28 cellular contexts compared by ENCODE assay signal in genomic region chr1:40808444-40808843, GRCh38. TPM values are rescaled to one million over a fixed set of nuclear protein-coding genes. Genes with fewer than 3 reads are reported as not detected.
DNase-seq lines count a peak whose midpoint lies in the region; ATAC-seq, FAIRE-seq and TF ChIP-seq lines count a peak whose summit lies in the region.
"Had no signal": no experiment of that assay in that cellular context is flagged by ENCODE, and none has a peak within 500 bp of the region (broad histone marks: within the 10 kb centered on the region; RNA-seq: fewer than 3 reads in every experiment).

No MANE protein-coding gene starts in this region.

- no peak overlapping the region for H2BK5ac ChIP-seq in neuronal stem cell (ENCODE audit: low read length)

- peak overlapping the region; percentile 80 for H3K27ac Mint-ChIP-seq in activated CD4-positive, alpha-beta T cell treated with anti-CD3 and anti-CD28 coated beads for 36 hours
- H3K27ac Mint-ChIP-seq in CD8-positive, alpha-beta memory T cell, result peak overlapping the region in 2 of 8 donors; percentile 5 to 17

- H3K36me3 ChIP-seq in ascending aorta (no peaks in the 10 kb centered on the region), neuronal stem cell (replicated peaks in 1 of 2; ENCODE audit: control insufficient read depth in 2 of 2, insufficient read depth in 2 of 2, low read length in 2 of 2) (no peaks in the 10 kb centered on the region)
- no peaks in the 10 kb centered on the region for H3K36me3 ChIP-seq in CD8-positive, alpha-beta memory T cell (ENCODE audit: insufficient read depth, low read length)
- H3K36me3 ChIP-seq: adrenal gland, neutrophil, prostate gland, transverse colon had no signal

- peaks cover 14 to 25% of the 10 kb centered on the region in 2 donors for H3K4me1 ChIP-seq in ascending aorta
- peaks cover 10 to 16% of the 10 kb centered on the region in 2 donors for H3K4me1 ChIP-seq in neuronal stem cell (ENCODE audit: control insufficient read depth in 2 of 2, insufficient read depth in 1 of 2, low read depth in 1 of 2, low read length in 2 of 2)
- peaks cover 8% of the 10 kb centered on the region for H3K4me1 ChIP-seq in CD8-positive, alpha-beta memory T cell (ENCODE audit: insufficient read depth, low read length)
- H3K4me1 ChIP-seq: adrenal gland, prostate gland had no signal

- no peaks in the 10 kb centered on the region for H3K27me3 ChIP-seq in ascending aorta
- peaks cover 0 to 57% (median 0%) of the 10 kb centered on the region in 3 experiments for H3K27me3 ChIP-seq in neuronal stem cell (ENCODE audit: control insufficient read depth in 3 of 3, insufficient read depth in 3 of 3, low read depth in 1 of 3, low read length in 3 of 3)
- no peaks in the 10 kb centered on the region for H3K27me3 ChIP-seq in CD8-positive, alpha-beta memory T cell (ENCODE audit: insufficient read depth, low read length, poor library complexity, severe bottlenecking)
- H3K27me3 ChIP-seq: adrenal gland, transverse colon had no signal

- no peak overlapping the region for H2BK120ac ChIP-seq in neuronal stem cell (ENCODE audit: low read depth, low read length)

- no peak for TF ChIP-seq POLR2A in H54 (IDR thresholded peaks at IDR 0.05; ENCODE audit: low read depth, low read length)

- peaks cover 19% of the 10 kb centered on the region for H3K4me1 Mint-ChIP-seq in activated CD4-positive, alpha-beta T cell treated with anti-CD3 and anti-CD28 coated beads for 36 hours
- peaks cover 10 to 14% (median 14%) of the 10 kb centered on the region in 3 donors for H3K4me1 Mint-ChIP-seq in CD8-positive, alpha-beta memory T cell

- CTCF ChIA-PET in activated CD4-positive, alpha-beta T cell treated with anti-CD3 and anti-CD28 coated beads for 36 hours (lab: Charles Lee), result interaction anchor here (0.7 kb wide), 1 partner anchor 229 kb away, joined by 4 read pairs; no protein-coding TSS in a partner anchor
- CTCF ChIA-PET in CD8-positive, alpha-beta memory T cell (lab: Charles Lee), result no interaction called here

- no peak overlapping the region for H3K4me3 Mint-ChIP-seq in activated CD4-positive, alpha-beta T cell treated with anti-CD3 and anti-CD28 coated beads for 36 hours
- no peak overlapping the region for H3K4me3 Mint-ChIP-seq in CD8-positive, alpha-beta memory T cell
- H3K4me3 Mint-ChIP-seq: activated CD4-positive, alpha-beta memory T cell treated with anti-CD3 and anti-CD28 coated beads, Interleukin-2, amount 10 ng/mL, durations not matched to agents 7 days and 5 days had no signal

- no peaks in the 10 kb centered on the region for H3K79me1 ChIP-seq in neuronal stem cell (ENCODE audit: low read depth, low read length)

- H3K4me2 ChIP-seq in neuronal stem cell (ENCODE audit: insufficient read depth, low read length, poor library complexity, severe bottlenecking), result no peak overlapping the region

- H3K27ac ChIP-seq in ascending aorta (peak overlapping the region; percentile 76 to 77), neuronal stem cell (replicated peaks; ENCODE audit: low read length) (no peak overlapping the region)
- H3K27ac ChIP-seq in CD8-positive, alpha-beta memory T cell (ENCODE audit: low read depth, low read length), result no peak overlapping the region
- H3K27ac ChIP-seq: adrenal gland, GM23248, HL-60, neutrophil, prostate gland had no signal

- no peak overlapping the region for H3K4me3 ChIP-seq in ascending aorta
- no peak overlapping the region for H3K4me3 ChIP-seq in neuronal stem cell (ENCODE audit: low read length in 2 of 2)
- H3K4me3 ChIP-seq in CD8-positive, alpha-beta memory T cell (ENCODE audit: low read length), result no peak overlapping the region
- H3K4me3 ChIP-seq: adrenal gland, GM23248, prostate gland, transverse colon had no signal

- intact Hi-C loops in activated CD4-positive, alpha-beta T cell treated with anti-CD3 and anti-CD28 coated beads for 36 hours (cut with DNase I, micrococcal nuclease), result no loop called here
- intact Hi-C loops in ascending aorta (cut with DNase I), result no loop called here

- no peak overlapping the region for H4K91ac ChIP-seq in neuronal stem cell (ENCODE audit: low read depth, low read length, poor library complexity)

- H3K9ac ChIP-seq in neuronal stem cell (ENCODE audit: low read depth, low read length, poor library complexity), result no peak overlapping the region
- H3K9ac ChIP-seq: GM23248 had no signal

- no peak overlapping the region for H2AFZ ChIP-seq in neuronal stem cell (ENCODE audit: low read length)
- H2AFZ ChIP-seq: GM23248 had no signal

- no peak for ATAC-seq in activated CD4-positive, alpha-beta T cell treated with anti-CD3 and anti-CD28 coated beads for 36 hours

- FAIRE-seq in H54 (lab: Jason Lieb, UNC), result no peak
- FAIRE-seq: A204.1, colon had no signal

- H2BK15ac ChIP-seq in neuronal stem cell (ENCODE audit: low read length), result no peak overlapping the region

- WGBS in neuronal stem cell (ENCODE audit: extremely low coverage in 2 of 2, insufficient read length in 2 of 2, insufficient replicate concordance in 1 of 2), 2 donors, result no CpG with 5 or more reads among the region's 3 CpGs

- no peak overlapping the region for H3K18ac ChIP-seq in neuronal stem cell (ENCODE audit: low read length)

- H3K27me3 Mint-ChIP-seq in activated CD4-positive, alpha-beta T cell treated with anti-CD3 and anti-CD28 coated beads for 36 hours, result no peaks in the 10 kb centered on the region
- peaks cover 0 to 5% of the 10 kb centered on the region in 2 donors for H3K27me3 Mint-ChIP-seq in CD8-positive, alpha-beta memory T cell
- H3K27me3 Mint-ChIP-seq: CD4-positive, alpha-beta memory T cell had no signal

- TF ChIP-seq CTCF in ascending aorta (IDR thresholded peaks at IDR 0.05), result no peak

- H3K4ac ChIP-seq in neuronal stem cell (ENCODE audit: low read length), result no peak overlapping the region

- DNase-seq in activated CD4-positive, alpha-beta T cell treated with anti-CD3 and anti-CD28 coated beads for 36 hours, result no peak
- no peak for DNase-seq in activated CD4-positive, alpha-beta T cell treated with anti-CD3 and anti-CD28 coated beads for 4 hours
- peak; percentile 38 for DNase-seq in EH (ENCODE audit: low read depth)
- no peak for DNase-seq in ascending aorta (ENCODE audit: low spot score in 2 of 2)
- no peak for DNase-seq in neuronal stem cell (ENCODE audit: low spot score)
- DNase-seq in activated naive CD4-positive, alpha-beta T cell (lab: John Stamatoyannopoulos, UW), result no peak
- no peak for DNase-seq in H54 (ENCODE audit: insufficient read length, low spot score)
- DNase-seq in CD8-positive, alpha-beta memory T cell, result no peak
- DNase-seq: activated CD4-positive, alpha-beta memory T cell treated with anti-CD3 and anti-CD28 coated beads, Interleukin-2, amount 10 ng/mL, durations not matched to agents 7 days and 5 days; activated CD4-positive, CD25-positive, alpha-beta regulatory T cell; activated gamma-delta T cell; adrenal gland; CD4-positive, alpha-beta memory T cell; effector memory CD4-positive, alpha-beta T cell; foreskin fibroblast; GM23248; mesenchymal stem cell; NCI-H146; NCI-H2171 treated with DMSO at 0.1 percent for 48 hours; NCI-H524 treated with DMSO at 0.1 percent for 48 hours; NK-92 treated with Interleukin-12 subunit alpha and Interleukin-12 subunit beta, amount 100 ng/mL, for 24 hours; SHP77 treated with DMSO at 0.1 percent for 48 hours; transverse colon had no signal

- peak overlapping the region; percentile 8 for H2AK5ac ChIP-seq in neuronal stem cell (ENCODE audit: low read depth, low read length)

- peak overlapping the region; percentile 12 for H3K23ac ChIP-seq in neuronal stem cell (ENCODE audit: low read depth, low read length, poor library complexity)

- H3K9me3 Mint-ChIP-seq in activated CD4-positive, alpha-beta T cell treated with anti-CD3 and anti-CD28 coated beads for 36 hours (ENCODE audit: low read depth), result no peaks in the 10 kb centered on the region
- no peaks in the 10 kb centered on the region for H3K9me3 Mint-ChIP-seq in CD8-positive, alpha-beta memory T cell
- H3K9me3 Mint-ChIP-seq: activated CD4-positive, alpha-beta memory T cell treated with anti-CD3 and anti-CD28 coated beads, Interleukin-2, amount 10 ng/mL, durations not matched to agents 7 days and 5 days; CD4-positive, alpha-beta memory T cell had no signal

- H2BK12ac ChIP-seq in neuronal stem cell (ENCODE audit: low read length), result no peak overlapping the region

- no peaks in the 10 kb centered on the region for H3K36me3 Mint-ChIP-seq in activated CD4-positive, alpha-beta T cell treated with anti-CD3 and anti-CD28 coated beads for 36 hours (ENCODE audit: low read depth)
- H3K36me3 Mint-ChIP-seq in CD8-positive, alpha-beta memory T cell, result no peaks in the 10 kb centered on the region
- H3K36me3 Mint-ChIP-seq: CD4-positive, alpha-beta memory T cell had no signal

- POLR2A ChIA-PET in activated CD4-positive, alpha-beta T cell treated with anti-CD3 and anti-CD28 coated beads for 36 hours (lab: Charles Lee), result interaction anchor here (0.6 kb wide), 1 partner anchor 51 kb away, joined by 3 read pairs; no protein-coding TSS in a partner anchor
- POLR2A ChIA-PET in CD8-positive, alpha-beta memory T cell (lab: Charles Lee), result no interaction called here

- H3K9me3 ChIP-seq in ascending aorta (no peaks in the 10 kb centered on the region), neuronal stem cell (replicated peaks in 1 of 2; ENCODE audit: control insufficient read depth in 2 of 2, insufficient read depth in 1 of 2, low read depth in 1 of 2, low read length in 2 of 2) (no peaks in the 10 kb centered on the region)
- no peaks in the 10 kb centered on the region for H3K9me3 ChIP-seq in CD8-positive, alpha-beta memory T cell (ENCODE audit: low read length)
- H3K9me3 ChIP-seq: adrenal gland, neutrophil, prostate gland, transverse colon had no signal

- peak overlapping the region; percentile 39 for H3K14ac ChIP-seq in neuronal stem cell (ENCODE audit: low read length)

- no peak overlapping the region for H4K8ac ChIP-seq in neuronal stem cell (ENCODE audit: low read depth, low read length)

RNA-seq across cellular contexts. Expression of gene KCNQ4, which starts 24.9 kb away (rescaled TPM):
- under 1 TPM; 0.43 to 0.58 TPM for total RNA-seq in activated CD4-positive, alpha-beta T cell treated with anti-CD3 and anti-CD28 coated beads for 36 hours
- 14.5 TPM for total RNA-seq in ascending aorta
- polyA plus RNA-seq in neuronal stem cell (2013, experiment 1 of 2), result 3.1 TPM
- 3.2 TPM for polyA plus RNA-seq in neuronal stem cell (2013, experiment 2 of 2)
- total RNA-seq in CD8-positive, alpha-beta memory T cell, result under 1 TPM; 0.09 to 0.16 TPM
- not detected for polyA plus RNA-seq in CD8-positive, alpha-beta memory T cell
- total RNA-seq: GM23248 had no signal
- polyA plus RNA-seq: GM23248 had no signal

RNA-seq across cellular contexts. Expression of gene CITED4, which starts 53.7 kb away (rescaled TPM):
- 1 to 10 TPM; 1.6 to 3.0 TPM for total RNA-seq in activated CD4-positive, alpha-beta T cell treated with anti-CD3 and anti-CD28 coated beads for 36 hours
- 47.6 TPM for total RNA-seq in ascending aorta
- 17.7 TPM for polyA plus RNA-seq in neuronal stem cell (2013, experiment 1 of 2)
- polyA plus RNA-seq in neuronal stem cell (2013, experiment 2 of 2), result 17.8 TPM
- 1 to 10 TPM; 1.3 to 1.7 TPM for total RNA-seq in CD8-positive, alpha-beta memory T cell
- 16.4 TPM for polyA plus RNA-seq in CD8-positive, alpha-beta memory T cell
- total RNA-seq: GM23248 had no signal
- polyA plus RNA-seq: GM23248 had no signal

Comparison
In these comparisons a context has a peak if more than half of its experiments do, and no peak if none do; other contexts are left out.
1. H3K27ac ChIP-seq: peak in ascending aorta (2 of 2); none in neuronal stem cell (single experiment) and CD8-positive, alpha-beta memory T cell (single experiment).
2. RNA of gene CITED4, which starts 53.7 kb away (total RNA-seq): 47.6 TPM in ascending aorta (single experiment); 1.6 to 3.0 TPM in activated CD4-positive, alpha-beta T cell treated with anti-CD3 and anti-CD28 coated beads for 36 hours and 1.3 to 1.7 TPM in CD8-positive, alpha-beta memory T cell; every median in the first group is over 10 times any median in the second.